In the genomic region with DNA sequence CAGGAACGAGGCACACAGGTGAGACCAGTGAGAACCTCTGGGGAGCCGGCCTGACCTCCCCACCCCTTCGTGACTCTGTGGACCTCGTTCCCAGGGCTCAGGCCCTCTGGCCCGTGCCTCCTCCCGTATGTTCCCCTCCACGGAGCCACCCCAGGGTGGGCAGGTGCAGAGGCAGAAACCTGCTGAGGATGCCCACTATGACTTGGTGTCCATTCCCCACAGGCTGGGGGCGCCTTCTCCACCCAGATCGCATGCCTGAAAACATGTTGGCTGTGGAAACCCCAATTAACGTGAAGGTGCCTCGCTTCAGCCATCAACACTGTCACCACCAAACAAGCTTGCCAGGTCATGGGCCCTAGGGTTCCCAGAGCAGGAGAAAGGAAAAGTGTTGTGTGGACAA, we compare ENCODE assay signal across 19 cellular contexts. TPM values are rescaled to one million over a fixed set of nuclear protein-coding genes. Genes with fewer than 3 reads are reported as not detected.
DNase-seq lines count a peak whose midpoint lies in the region; ATAC-seq, FAIRE-seq and TF ChIP-seq lines count a peak whose summit lies in the region.
"Had no signal": no experiment of that assay in that cellular context is flagged by ENCODE, and none has a peak within 500 bp of the region (broad histone marks: within the 10 kb centered on the region; RNA-seq: fewer than 3 reads in every experiment).

No MANE protein-coding gene starts in this region.

- no peak overlapping the region for H3K4me3 ChIP-seq in SK-N-SH (ENCODE audit: low read depth in 2 of 2, low read length in 1 of 2)
- no peak overlapping the region for H3K4me3 ChIP-seq in WERI-Rb-1 (ENCODE audit: low read depth, low read length)
- H3K4me3 ChIP-seq in kidney (ENCODE audit: low read length in 2 of 2): no peak overlapping the region
- H3K4me3 ChIP-seq in upper lobe of right lung: no peak overlapping the region
- H3K4me3 ChIP-seq: BLaER1 treated with 17β-estradiol and CSF1 and Interleukin-3, amounts not matched to agents 10 nM and 100 nM had no signal

- no peak overlapping the region for H3K27ac ChIP-seq in SK-N-SH (ENCODE audit: low read depth in 2 of 2, low read length in 1 of 2)
- no peak overlapping the region for H3K27ac ChIP-seq in WERI-Rb-1
- no peak overlapping the region for H3K27ac ChIP-seq in kidney (ENCODE audit: low read depth in 2 of 2, low read length in 2 of 2)
- H3K27ac ChIP-seq in upper lobe of right lung: no peak overlapping the region
- H3K27ac ChIP-seq: BLaER1 treated with 17β-estradiol and CSF1 and Interleukin-3, amounts not matched to agents 10 nM and 100 nM had no signal

- no peak overlapping the region for H3K4me2 ChIP-seq in SK-N-SH

- DNase-seq in SK-N-SH (peak; percentile 6), WERI-Rb-1 (no peak), kidney (peak; percentile 52), upper lobe of right lung (peak; percentile 40)
- DNase-seq in activated CD4-positive, alpha-beta T cell treated with anti-CD3 and anti-CD28 coated beads, Interleukin-2, amount 50 U/mL, for 1 hour: no peak
- DNase-seq: 8988T, AML-193, Calu3, DMS153, DMS79 treated with DMSO at 0.1 percent for 48 hours, EL had no signal

- WGBS in SK-N-SH (ENCODE audit: low lambda C conversion rate): 69% methylated on average over 11 of the region's 11 CpGs

- POLR2A ChIA-PET in SK-N-SH (lab: Yijun Ruan, JAX): no interaction called here

- H3K27me3 ChIP-seq in SK-N-SH (ENCODE audit: insufficient read depth) (no peaks in the 10 kb centered on the region), WERI-Rb-1 (ENCODE audit: insufficient read depth, low read depth, severe bottlenecking) (no peaks in the 10 kb centered on the region), upper lobe of right lung (no peaks in the 10 kb centered on the region)
- H3K27me3 ChIP-seq: BLaER1 treated with 17β-estradiol and CSF1 and Interleukin-3, amounts not matched to agents 10 nM and 100 nM had no signal

- H3K79me2 ChIP-seq in SK-N-SH (ENCODE audit: insufficient read depth): no peaks in the 10 kb centered on the region

- no peak overlapping the region for H3K9ac ChIP-seq in SK-N-SH
- no peak overlapping the region for H3K9ac ChIP-seq in kidney (ENCODE audit: low read length in 2 of 2)
- H3K9ac ChIP-seq: BLaER1 treated with 17β-estradiol and CSF1 and Interleukin-3, amounts not matched to agents 10 nM and 100 nM had no signal

- no peak overlapping the region for H2AFZ ChIP-seq in SK-N-SH (ENCODE audit: low read depth)

- H3K4me1 ChIP-seq in SK-N-SH (ENCODE audit: control insufficient read depth in 1 of 2, insufficient read depth in 2 of 2, low read depth in 1 of 2, low read length in 1 of 2) (no peaks in the 10 kb centered on the region; a peak in 1 of 4 replicates), kidney (ENCODE audit: control insufficient read depth in 1 of 2, insufficient read depth in 1 of 2, low read depth in 1 of 2, low read length in 2 of 2) (peaks cover 4 to 12% of the 10 kb centered on the region in 2 donors), upper lobe of right lung (peaks cover 14% of the 10 kb centered on the region)

- no peak for TF ChIP-seq EP300 in SK-N-SH (IDR thresholded peaks at IDR 0.05; ENCODE audit: borderline replicate concordance in 1 of 2, low read depth in 1 of 2, low read length in 1 of 2)

- no peak for FAIRE-seq in kidney (lab: Jason Lieb, UNC)
- FAIRE-seq: G401.6, H54 had no signal

- intact Hi-C loops in kidney (cut with DNase I) (no loop called here), upper lobe of right lung (cut with DNase I) (no loop called here)

- no peaks in the 10 kb centered on the region for H3F3A ChIP-seq in SK-N-SH (replicated peaks; ENCODE audit: insufficient read depth)

- TF ChIP-seq RAD21 in SK-N-SH (IDR thresholded peaks at IDR 0.05; ENCODE audit: low read length): no peak

- H4K20me1 ChIP-seq in SK-N-SH (ENCODE audit: insufficient read depth): no peaks in the 10 kb centered on the region
- H4K20me1 ChIP-seq: BLaER1 treated with 17β-estradiol and CSF1 and Interleukin-3, amounts not matched to agents 10 nM and 100 nM had no signal

- H3K9me3 ChIP-seq in SK-N-SH (no peaks in the 10 kb centered on the region), WERI-Rb-1 (ENCODE audit: severe bottlenecking) (peaks cover 6% of the 10 kb centered on the region), kidney (ENCODE audit: control insufficient read depth in 1 of 2, low read length in 2 of 2) (no peaks in the 10 kb centered on the region), upper lobe of right lung (no peaks in the 10 kb centered on the region)

- H3K9me2 ChIP-seq in SK-N-SH: no peaks in the 10 kb centered on the region

- H3K36me3 ChIP-seq in SK-N-SH (replicated peaks in 1 of 2; ENCODE audit: control insufficient read depth in 1 of 2, insufficient read depth in 2 of 2, low read length in 1 of 2) (no peaks in the 10 kb centered on the region), WERI-Rb-1 (no peaks in the 10 kb centered on the region), kidney (ENCODE audit: control insufficient read depth in 1 of 2, insufficient read depth in 2 of 2, low read length in 2 of 2) (no peaks in the 10 kb centered on the region), upper lobe of right lung (no peaks in the 10 kb centered on the region)
- H3K36me3 ChIP-seq: BLaER1 treated with 17β-estradiol and CSF1 and Interleukin-3, amounts not matched to agents 10 nM and 100 nM had no signal

- TF ChIP-seq CTCF in SK-N-SH (IDR thresholded peaks at IDR 0.05) (no peak), WERI-Rb-1 (IDR thresholded peaks at IDR 0.05; ENCODE audit: low read depth, low read length) (peak; percentile 2; the same call in 1 of the 2 replicates), kidney (IDR thresholded peaks at IDR 0.05; ENCODE audit: borderline replicate concordance, extremely low read depth, insufficient read depth) (no peak), upper lobe of right lung (IDR thresholded peaks at IDR 0.05) (no peak)

- ATAC-seq in SK-N-SH treated with all-trans-retinoic acid at 6 μM for 48 hours (no peak), upper lobe of right lung (no peak), HG03565 (IDR thresholded peaks at IDR 0.05; ENCODE audit: unreplicated experiment) (no peak), HG02798 (IDR thresholded peaks at IDR 0.05; ENCODE audit: poor library complexity, unreplicated experiment) (no peak)

- CTCF ChIA-PET in SK-N-SH (lab: Yijun Ruan, JAX): interaction anchor here (0.6 to 1.5 kb wide), 5 partner anchors 16 to 357 kb away, joined by 3 to 5 read pairs (median 3); no protein-coding TSS in a partner anchor

TF ChIP-seq in SK-N-SH, 30 proteins besides CTCF, POLR2A, EP300 and RAD21 (continues in another document):
- TF ChIP-seq, protein P1, sequence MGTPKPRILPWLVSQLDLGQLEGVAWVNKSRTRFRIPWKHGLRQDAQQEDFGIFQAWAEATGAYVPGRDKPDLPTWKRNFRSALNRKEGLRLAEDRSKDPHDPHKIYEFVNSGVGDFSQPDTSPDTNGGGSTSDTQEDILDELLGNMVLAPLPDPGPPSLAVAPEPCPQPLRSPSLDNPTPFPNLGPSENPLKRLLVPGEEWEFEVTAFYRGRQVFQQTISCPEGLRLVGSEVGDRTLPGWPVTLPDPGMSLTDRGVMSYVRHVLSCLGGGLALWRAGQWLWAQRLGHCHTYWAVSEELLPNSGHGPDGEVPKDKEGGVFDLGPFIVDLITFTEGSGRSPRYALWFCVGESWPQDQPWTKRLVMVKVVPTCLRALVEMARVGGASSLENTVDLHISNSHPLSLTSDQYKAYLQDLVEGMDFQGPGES (IDR thresholded peaks at IDR 0.05; ENCODE audit: low read depth, low read length): no peak
- TF ChIP-seq TAF1 (IDR thresholded peaks at IDR 0.05; ENCODE audit: borderline replicate concordance, low read depth, low read length) (no peak), RXRA (IDR thresholded peaks at IDR 0.05; ENCODE audit: borderline replicate concordance, low read depth) (no peak), ELF1 (IDR thresholded peaks at IDR 0.05) (no peak), FOXM1 (IDR thresholded peaks at IDR 0.05; ENCODE audit: low read depth) (no peak)

TF ChIP-seq in SK-N-SH treated with all-trans-retinoic acid at 6 μM for 48 hours, 23 proteins besides CTCF, POLR2A, EP300 and RAD21 (continues in another document):
- TF ChIP-seq ZNF8 (CRISPR knock-in tag; IDR thresholded peaks at IDR 0.05) (no peak), ARNTL (CRISPR knock-in tag; IDR thresholded peaks at IDR 0.05; ENCODE audit: borderline replicate concordance, low read depth) (no peak), ZNF565 (CRISPR knock-in tag; conservative IDR thresholded peaks at IDR 0.05; ENCODE audit: low read depth) (no peak), RARB (CRISPR knock-in tag; IDR thresholded peaks at IDR 0.05) (no peak), SNAI2 (CRISPR knock-in tag; IDR thresholded peaks at IDR 0.05) (no peak)

RNA-seq across cellular contexts. Expression of a gene that starts 27.0 kb away (rescaled TPM):
- polyA plus RNA-seq in SK-N-SH (2012; rRNA removed): 21.9 and 22.1 TPM in 2 replicates
- 19.1 and 23.7 TPM in 2 replicates for polyA plus RNA-seq in SK-N-SH (2012; cell fraction: cytosol; rRNA removed)
- 11.5 and 13.3 TPM in 2 replicates for polyA plus RNA-seq in SK-N-SH (2012; cell fraction: nucleus; rRNA removed)
- total RNA-seq in kidney: 14.2 TPM
- 12.3 TPM for polyA plus RNA-seq in kidney (ENCODE audit: insufficient read depth, low read depth, low replicate concordance)
- total RNA-seq in upper lobe of right lung: 10.7 TPM

RNA-seq across cellular contexts. Expression of a gene that starts 33.3 kb away (rescaled TPM):
- polyA plus RNA-seq in SK-N-SH (2012; rRNA removed) (60.3 and 64.1 TPM in 2 replicates), kidney (ENCODE audit: insufficient read depth, low read depth, low replicate concordance) (69.1 TPM)
- polyA plus RNA-seq in SK-N-SH (2012; cell fraction: cytosol; rRNA removed): 76.3 and 97.1 TPM in 2 replicates
- polyA plus RNA-seq in SK-N-SH (2012; cell fraction: nucleus; rRNA removed): 29.8 and 34.5 TPM in 2 replicates
- total RNA-seq in kidney (57.1 TPM), upper lobe of right lung (46.6 TPM)

RNA-seq across cellular contexts. Expression of a gene that starts 39.5 kb away (rescaled TPM):
- 5.7 and 7.7 TPM in 2 replicates for polyA plus RNA-seq in SK-N-SH (2012; rRNA removed)
- 7.1 and 7.2 TPM in 2 replicates for polyA plus RNA-seq in SK-N-SH (2012; cell fraction: cytosol; rRNA removed)
- polyA plus RNA-seq in SK-N-SH (2012; cell fraction: nucleus; rRNA removed): 4.6 and 9.7 TPM in 2 replicates
- total RNA-seq in kidney: 39.9 TPM
- polyA plus RNA-seq in kidney (ENCODE audit: insufficient read depth, low read depth, low replicate concordance): 14.0 TPM
- total RNA-seq in upper lobe of right lung: 30.9 TPM

RNA-seq across cellular contexts. Expression of a gene that starts 49.3 kb away (rescaled TPM):
- polyA plus RNA-seq in SK-N-SH (2012; rRNA removed): not detected in 2 replicates
- not detected in 2 replicates for polyA plus RNA-seq in SK-N-SH (2012; cell fraction: cytosol; rRNA removed)
- 0.25 TPM in 1 of 2 replicates, not detected in the other for polyA plus RNA-seq in SK-N-SH (2012; cell fraction: nucleus; rRNA removed)
- not detected for total RNA-seq in kidney
- polyA plus RNA-seq in kidney (ENCODE audit: insufficient read depth, low read depth, low replicate concordance): not detected
- 3.6 TPM for total RNA-seq in upper lobe of right lung
- total RNA-seq: CD4-positive, CD25-positive, alpha-beta regulatory T cell; HT1080 had no signal

Comparison
In these comparisons a context has a peak if more than half of its experiments do, and no peak if none do; other contexts are left out.
1. DNase-seq: peak in SK-N-SH (single experiment), kidney (single experiment) and upper lobe of right lung (single experiment); none in WERI-Rb-1 (single experiment) and activated CD4-positive, alpha-beta T cell treated with anti-CD3 and anti-CD28 coated beads, Interleukin-2, amount 50 U/mL, for 1 hour (single experiment).